Comparison of ENCODE assay signal across 9 cellular contexts in genomic region chr10:69125554-69125953, GRCh38. TPM values are rescaled to one million over a fixed set of nuclear protein-coding genes. Genes with fewer than 3 reads are reported as not detected.
A peak's percentile ranks its signal among the peaks of the same experiment; 100 is the strongest.
DNase-seq lines count a peak whose midpoint lies in the region; ATAC-seq and TF ChIP-seq lines count a peak whose summit lies in the region.
"Had no signal": no experiment of that assay in that cellular context is flagged by ENCODE, and none has a peak within 500 bp of the region (broad histone marks: within the 10 kb centered on the region; RNA-seq: fewer than 3 reads in every experiment).

No MANE protein-coding gene starts in this region.

- no peaks in the 10 kb centered on the region for H3K27me3 Mint-ChIP-seq in CD8-positive, alpha-beta T cell (ENCODE audit: low read depth)
- no peaks in the 10 kb centered on the region for H3K27me3 Mint-ChIP-seq in nephron (ENCODE audit: low read depth)

- no peaks in the 10 kb centered on the region for H3K9me3 Mint-ChIP-seq in CD8-positive, alpha-beta T cell
- no peaks in the 10 kb centered on the region for H3K9me3 Mint-ChIP-seq in nephron

- H3K27ac Mint-ChIP-seq in CD8-positive, alpha-beta T cell: no peak overlapping the region
- H3K27ac Mint-ChIP-seq in nephron: peak overlapping the region; percentile 89 to 99 (median 96)

- H3K4me1 ChIP-seq in CD8-positive, alpha-beta T cell (ENCODE audit: insufficient read depth, low read length): peaks cover 41% of the 10 kb centered on the region
- H3K4me1 ChIP-seq: prostate gland had no signal

- ATAC-seq in CD8-positive, alpha-beta T cell: no peak
- ATAC-seq in HG03439 (IDR thresholded peaks at IDR 0.05; ENCODE audit: unreplicated experiment): no peak

- H3K9me3 ChIP-seq in CD8-positive, alpha-beta T cell (ENCODE audit: low read length): no peaks in the 10 kb centered on the region
- H3K9me3 ChIP-seq: prostate gland had no signal

- no peaks in the 10 kb centered on the region for H3K36me3 ChIP-seq in CD8-positive, alpha-beta T cell (ENCODE audit: insufficient read depth, low read length)
- H3K36me3 ChIP-seq: prostate gland had no signal

- H3K27me3 ChIP-seq in CD8-positive, alpha-beta T cell (ENCODE audit: insufficient read depth, low read length): no peaks in the 10 kb centered on the region
- no peaks in the 10 kb centered on the region for H3K27me3 ChIP-seq in dorsolateral prefrontal cortex

- POLR2A ChIA-PET in CD8-positive, alpha-beta T cell (lab: Charles Lee): interaction anchor here (0.5 to 0.8 kb wide), 2 partner anchors 152 to 222 kb away, joined by 3 to 4 read pairs; no protein-coding TSS in a partner anchor

- no peak for TF ChIP-seq POLR2A in NB4 (IDR thresholded peaks at IDR 0.05; ENCODE audit: extremely low read depth, insufficient read length)

- peaks cover 9% of the 10 kb centered on the region for H3K36me3 Mint-ChIP-seq in CD8-positive, alpha-beta T cell
- H3K36me3 Mint-ChIP-seq in nephron (ENCODE audit: low read depth): peaks cover 3% of the 10 kb centered on the region

- peak overlapping the region; percentile 94 for H3K4me3 Mint-ChIP-seq in CD8-positive, alpha-beta T cell
- peak overlapping the region; percentile 92 to 96 (median 93) for H3K4me3 Mint-ChIP-seq in nephron

- no peak for DNase-seq in CD8-positive, alpha-beta T cell
- DNase-seq in NB4 (ENCODE audit: low read depth): no peak
- no peak for DNase-seq in dorsolateral prefrontal cortex
- no peak for DNase-seq in NCI-H2171 treated with DMSO at 0.1 percent for 48 hours (lab: John Stamatoyannopoulos, UW)
- no peak for DNase-seq in NCI-H524 (lab: John Stamatoyannopoulos, UW)
- DNase-seq in kidney tubule cell (ENCODE audit: low spot score): no peak

- no peak overlapping the region for H3K27ac ChIP-seq in CD8-positive, alpha-beta T cell (ENCODE audit: low read depth, low read length)
- H3K27ac ChIP-seq in dorsolateral prefrontal cortex: peak overlapping the region in 1 of 59 donors; percentile 95

- CTCF ChIA-PET in CD8-positive, alpha-beta T cell (lab: Charles Lee): interaction anchor here (0.7 to 1.8 kb wide), 5 partner anchors 8 to 141 kb away, joined by 3 to 5 read pairs (median 3); partner anchors contain the start of gene SRGN

- H3K4me1 Mint-ChIP-seq in CD8-positive, alpha-beta T cell (ENCODE audit: low read depth): peaks cover 44% of the 10 kb centered on the region
- peaks cover 23% of the 10 kb centered on the region for H3K4me1 Mint-ChIP-seq in nephron

- TF ChIP-seq CTCF in CD8-positive, alpha-beta T cell (IDR thresholded peaks at IDR 0.05): no peak
- TF ChIP-seq CTCF in NB4 (IDR thresholded peaks at IDR 0.05; ENCODE audit: low read depth, low read length) (no peak), dorsolateral prefrontal cortex (IDR thresholded peaks at IDR 0.05 in 54 of 56, conservative IDR thresholded peaks at IDR 0.05 in 2 of 56; ENCODE audit: low read depth in 1 of 56, partially characterized antibody in 56 of 56) (no peak), nephron (IDR thresholded peaks at IDR 0.05; ENCODE audit: unreplicated experiment in 3 of 3) (no peak)

- H3K4me3 ChIP-seq in CD8-positive, alpha-beta T cell (ENCODE audit: low read depth, low read length): peak overlapping the region; percentile 88
- peak overlapping the region; percentile 86 for H3K4me3 ChIP-seq in NB4 (ENCODE audit: low read depth, low read length)
- H3K4me3 ChIP-seq in dorsolateral prefrontal cortex: peak overlapping the region in 45 of 59 donors; percentile 70 to 100 (median 96)

- intact Hi-C loops in CD8-positive, alpha-beta T cell (cut with DNase I, micrococcal nuclease): loop anchor here (2.0 to 10.0 kb wide), 4 partner anchors 55 to 1051 kb away; partner anchors contain the start of genes CCAR1 (in 1 of the 2), DDX21 (in 1 of the 2), HERC4 (in 1 of the 2) and SUPV3L1 (in 1 of the 2)
- intact Hi-C loops in dorsolateral prefrontal cortex (cut with DNase I): loop anchor here in 1 of 2 donors (2.0 to 10.0 kb wide), 2 partner anchors 137 to 279 kb away; partner anchors contain the start of gene KIFBP

RNA-seq across cellular contexts. Expression of gene VPS26A, which starts 1.6 kb away (rescaled TPM):
- 10 to 100 TPM; 48.6 to 50.3 TPM for total RNA-seq in CD8-positive, alpha-beta T cell
- 10 to 100 TPM; 32.6 to 61.5 (median 43.9) TPM for total RNA-seq in dorsolateral prefrontal cortex

RNA-seq across cellular contexts. Expression of gene SRGN, which starts 37.7 kb away (rescaled TPM):
- 100 to 1,000 TPM; 570 to 583 TPM for total RNA-seq in CD8-positive, alpha-beta T cell
- 100 to 1,000 TPM in 7 of 120 experiments, 10 to 100 TPM in 113; 11.7 to 140 (median 43.8) TPM for total RNA-seq in dorsolateral prefrontal cortex

RNA-seq across cellular contexts. Expression of gene SUPV3L1, which starts 54.5 kb away (rescaled TPM):
- 10 to 100 TPM; 89.3 to 99.6 TPM for total RNA-seq in CD8-positive, alpha-beta T cell
- total RNA-seq in dorsolateral prefrontal cortex: 10 to 100 TPM; 23.2 to 52.6 (median 39.0) TPM

Comparison
In these comparisons a context has a peak if more than half of its experiments do, and no peak if none do; other contexts are left out.
1. RNA of gene SRGN, which starts 37.7 kb away (total RNA-seq): 570 to 583 TPM in CD8-positive, alpha-beta T cell; 11.7 to 140 TPM in dorsolateral prefrontal cortex; every median in the first group is over 4 times any median in the second.
2. Peak in every context shown above with its lines, with median percentiles within 50 percentile points of each other: H3K4me3 ChIP-seq.